9 cellular contexts compared by ENCODE assay signal in genomic region chr9:137127301-137128157, GRCh38. TPM values are rescaled to one million over a fixed set of nuclear protein-coding genes. Genes with fewer than 3 reads are reported as not detected.
DNase-seq lines count a peak whose midpoint lies in the region; ATAC-seq, FAIRE-seq and TF ChIP-seq lines count a peak whose summit lies in the region.
"Had no signal": no experiment of that assay in that cellular context is flagged by ENCODE, and none has a peak within 500 bp of the region (broad histone marks: within the 10 kb centered on the region; RNA-seq: fewer than 3 reads in every experiment).

No MANE protein-coding gene starts in this region.

- intact Hi-C loops in posterior cingulate gyrus (cut with DNase I): no loop called here

- peak overlapping the region; percentile 95 for H3K27ac Mint-ChIP-seq in neural crest cell (ENCODE audit: unreplicated experiment)

- TF ChIP-seq CTCF in neural crest cell (conservative IDR thresholded peaks at IDR 0.05): no peak

- ATAC-seq in GM18907 (IDR thresholded peaks at IDR 0.05; ENCODE audit: unreplicated experiment): no peak

- peaks cover 24% of the 10 kb centered on the region for H3K4me1 Mint-ChIP-seq in neural crest cell

- no peaks in the 10 kb centered on the region for H3K36me3 Mint-ChIP-seq in neural crest cell (ENCODE audit: low read depth)

- no peak for FAIRE-seq in GM12891 (lab: Jason Lieb, UNC)

- no peak for DNase-seq in GM12891 (ENCODE audit: insufficient read length, low spot score)
- peak; percentile 43 for DNase-seq in OCI-M2 (lab: John Stamatoyannopoulos, UW; ENCODE audit: unreplicated experiment)
- DNase-seq in central memory CD4-positive, alpha-beta T cell: peak; percentile 49
- DNase-seq in neural crest cell (ENCODE audit: low read depth, low spot score): no peak
- DNase-seq in Ammon's horn (ENCODE audit: low spot score): no peak
- no peak for DNase-seq in AG08395 (ENCODE audit: low spot score)
- no peak for DNase-seq in posterior cingulate gyrus

- TF ChIP-seq POLR2A in GM12891 (IDR thresholded peaks at IDR 0.05; ENCODE audit: low read depth, low read length): no peak

- no peaks in the 10 kb centered on the region for H3K9me3 Mint-ChIP-seq in neural crest cell

- H3K27me3 Mint-ChIP-seq in neural crest cell (ENCODE audit: low read depth): peaks cover 10% of the 10 kb centered on the region

- H3K4me3 Mint-ChIP-seq in neural crest cell: peak overlapping the region; percentile 89

TF ChIP-seq in GM12891, 5 proteins besides CTCF, POLR2A, EP300 and RAD21:
- TF ChIP-seq TAF1 (IDR thresholded peaks at IDR 0.05; ENCODE audit: low read depth, low read length) (0 out of 2 replicates have a peak, but pooled peaks have one; percentile 27), POLR2AphosphoS5 (IDR thresholded peaks at IDR 0.05; ENCODE audit: low read depth, low read length) (no peak), PAX5 (IDR thresholded peaks at IDR 0.05; ENCODE audit: insufficient read depth, low read length, severe bottlenecking) (no peak), POU2F2 (IDR thresholded peaks at IDR 0.05; ENCODE audit: low read depth, low read length) (no peak), SPI1 (IDR thresholded peaks at IDR 0.05; ENCODE audit: low read depth, low read length) (peak; percentile 95)
TF ChIP-seq in GM12891: peak in this region for 2.

RNA-seq across cellular contexts. Expression of gene GRIN1, which starts 11.4 kb away (rescaled TPM):
- 0.23 TPM for polyA plus RNA-seq in GM12891 (2012; ENCODE audit: low read depth, missing spikeins)
- total RNA-seq in neural crest cell: 0.14 and 0.44 TPM in 2 replicates

RNA-seq across cellular contexts. Expression of gene DPP7, which starts 13.0 kb away (rescaled TPM):
- polyA plus RNA-seq in GM12891 (2012; ENCODE audit: low read depth, missing spikeins): 118 TPM
- total RNA-seq in neural crest cell: 37.9 and 46.5 TPM in 2 replicates

RNA-seq across cellular contexts. Expression of gene MAN1B1, which starts 40.7 kb away (rescaled TPM):
- 20.4 TPM for polyA plus RNA-seq in GM12891 (2012; ENCODE audit: low read depth, missing spikeins)
- 50.4 and 54.0 TPM in 2 replicates for total RNA-seq in neural crest cell

RNA-seq across cellular contexts. Expression of gene LRRC26, which starts 42.3 kb away (rescaled TPM):
- polyA plus RNA-seq in GM12891 (2012; ENCODE audit: low read depth, missing spikeins): 0.09 TPM
- 0.37 and 0.48 TPM in 2 replicates for total RNA-seq in neural crest cell

RNA-seq across cellular contexts. Expression of gene TMEM210, which starts 44.3 kb away (rescaled TPM):
- polyA plus RNA-seq in GM12891 (2012; ENCODE audit: low read depth, missing spikeins): not detected
- total RNA-seq in neural crest cell: not detected in 2 replicates
- total RNA-seq: SK-MEL-5 had no signal

Comparison
In these comparisons a context has a peak if more than half of its experiments do, and no peak if none do; other contexts are left out.
1. DNase-seq: peak in OCI-M2 (single experiment) and central memory CD4-positive, alpha-beta T cell (single experiment); none in GM12891 (single experiment), neural crest cell (single experiment), Ammon's horn (single experiment), AG08395 (single experiment) and posterior cingulate gyrus (0 of 10).